Comparison of ENCODE assay signal across 8 cellular contexts in genomic region chr19:57103573-57104277, GRCh38. TPM values are rescaled to one million over a fixed set of nuclear protein-coding genes. Genes with fewer than 3 reads are reported as not detected.
DNase-seq lines count a peak whose midpoint lies in the region; ATAC-seq, FAIRE-seq and TF ChIP-seq lines count a peak whose summit lies in the region.

No MANE protein-coding gene starts in this region.

- H3K27me3 Mint-ChIP-seq in astrocyte (ENCODE audit: low read depth, unreplicated experiment), result no peaks in the 10 kb centered on the region

- DNase-seq in Kasumi-1 (lab: John Stamatoyannopoulos, UW) (peak; percentile 60 to 64), T-helper 22 cell (ENCODE audit: low read depth) (peak; percentile 27), astrocyte (ENCODE audit: low read depth) (peak; percentile 20), iPS DF 4.7 (ENCODE audit: extremely low read depth, low spot score) (peak; percentile 7), small intestine (peak; percentile 18), OCI-M2 (lab: John Stamatoyannopoulos, UW; ENCODE audit: unreplicated experiment) (no peak)

- no peak overlapping the region for H3K9ac ChIP-seq in astrocyte (ENCODE audit: low read length)

- H3K4me3 ChIP-seq in DOHH2 (ENCODE audit: low read length) (no peak overlapping the region), astrocyte (ENCODE audit: insufficient read depth, low read depth, low read length) (no peak overlapping the region), small intestine (ENCODE audit: low read depth in 1 of 2, low read length in 2 of 2) (no peak overlapping the region)

- H3K27ac ChIP-seq in DOHH2 (ENCODE audit: low read depth, low read length), result no peak overlapping the region
- H3K27ac ChIP-seq in astrocyte (ENCODE audit: low read depth, low read length), result no peak overlapping the region
- no peak overlapping the region for H3K27ac ChIP-seq in small intestine (ENCODE audit: low read depth in 1 of 2, low read length in 1 of 2)

- H3K9me3 Mint-ChIP-seq in astrocyte (ENCODE audit: unreplicated experiment), result peaks cover 22% of the 10 kb centered on the region

- H3F3A ChIP-seq in DOHH2 (ENCODE audit: control insufficient read depth, insufficient read depth), result no peaks in the 10 kb centered on the region

- H3K36me3 Mint-ChIP-seq in astrocyte (ENCODE audit: low read depth, unreplicated experiment), result no peaks in the 10 kb centered on the region

- H2AFZ ChIP-seq in astrocyte (ENCODE audit: low read depth, low read length), result no peak overlapping the region

- no peaks in the 10 kb centered on the region for H3K4me1 Mint-ChIP-seq in astrocyte (ENCODE audit: low read depth, unreplicated experiment)

- TF ChIP-seq CTCF in DOHH2 (IDR thresholded peaks at IDR 0.05; ENCODE audit: low read depth, low read length, poor library complexity, severe bottlenecking) (peak; percentile 82), astrocyte (IDR thresholded peaks at IDR 0.05; ENCODE audit: insufficient read depth, low read depth, low read length) (peak; percentile 69)

- ATAC-seq in HG02642 (IDR thresholded peaks at IDR 0.05; ENCODE audit: poor library complexity, unreplicated experiment), result no peak

- FAIRE-seq in astrocyte (lab: Jason Lieb, UNC) (no peak), small intestine (lab: Jason Lieb, UNC) (no peak)

- no peak overlapping the region for H3K27ac Mint-ChIP-seq in astrocyte (ENCODE audit: unreplicated experiment)

- 3 to 16% (median 11%) methylated on average over 13 of the region's 13 CpGs for WGBS in small intestine, 3 donors

- H3K27me3 ChIP-seq in DOHH2 (ENCODE audit: control insufficient read depth, low read length), result no peaks in the 10 kb centered on the region
- H3K27me3 ChIP-seq in astrocyte (ENCODE audit: insufficient read depth, low read length), result no peaks in the 10 kb centered on the region
- H3K27me3 ChIP-seq in small intestine (ENCODE audit: control insufficient read depth in 2 of 2, insufficient read depth in 2 of 2, low read length in 2 of 2), result peaks cover 0 to 11% of the 10 kb centered on the region in 2 donors

- H3K36me3 ChIP-seq in DOHH2 (ENCODE audit: control insufficient read depth, low read length), result no peaks in the 10 kb centered on the region
- no peaks in the 10 kb centered on the region for H3K36me3 ChIP-seq in astrocyte (ENCODE audit: insufficient read depth, low read length)
- no peaks in the 10 kb centered on the region for H3K36me3 ChIP-seq in small intestine (ENCODE audit: control insufficient read depth in 2 of 2, insufficient read depth in 2 of 2, low read length in 2 of 2)

- no peaks in the 10 kb centered on the region for H3K79me2 ChIP-seq in DOHH2 (ENCODE audit: control insufficient read depth, low read length)
- H3K79me2 ChIP-seq in astrocyte (ENCODE audit: insufficient read depth, low read length), result no peaks in the 10 kb centered on the region

- H3K4me1 ChIP-seq in DOHH2 (ENCODE audit: control insufficient read depth, low read length) (peaks cover 4% of the 10 kb centered on the region; the same call in 1 of the 2 replicates), astrocyte (ENCODE audit: insufficient read depth, low read length) (no peaks in the 10 kb centered on the region), small intestine (ENCODE audit: control insufficient read depth in 2 of 2, insufficient read depth in 1 of 2, low read depth in 1 of 2, low read length in 1 of 2) (no peaks in the 10 kb centered on the region)

- H4K20me1 ChIP-seq in DOHH2 (ENCODE audit: control insufficient read depth, insufficient read depth, low read depth, low read length) (no peaks in the 10 kb centered on the region), astrocyte (ENCODE audit: insufficient read depth, low read length) (no peaks in the 10 kb centered on the region)

- H3K9me3 ChIP-seq in DOHH2 (ENCODE audit: control insufficient read depth, insufficient read depth, low read length) (peaks cover 9% of the 10 kb centered on the region; the same call in 1 of the 2 replicates), astrocyte (ENCODE audit: insufficient read depth, low read depth, low read length) (peaks cover 4% of the 10 kb centered on the region), small intestine (ENCODE audit: control insufficient read depth, low read depth) (peaks cover 4% of the 10 kb centered on the region)

- no peaks in the 10 kb centered on the region for H3K9me2 ChIP-seq in DOHH2 (replicated peaks; ENCODE audit: control insufficient read depth, low read length)

- no peak overlapping the region for H3K4me3 Mint-ChIP-seq in astrocyte (ENCODE audit: unreplicated experiment)

- peak overlapping the region; percentile 47 for H3K4me2 ChIP-seq in DOHH2 (ENCODE audit: low read length)
- H3K4me2 ChIP-seq in astrocyte (ENCODE audit: low read length), result peak overlapping the region; percentile 2

RNA-seq across cellular contexts. Expression of gene USP29, which starts 16.1 kb away (rescaled TPM):
- total RNA-seq in astrocyte, result not detected in 2 replicates
- not detected for polyA plus RNA-seq in small intestine

RNA-seq across cellular contexts. Expression of gene ZIM3, which starts 41.3 kb away (rescaled TPM):
- total RNA-seq in astrocyte, result not detected in 2 replicates
- polyA plus RNA-seq in small intestine, result not detected
